8 cellular contexts compared by ENCODE assay signal in genomic region chr1:46244656-46245371, GRCh38. TPM values are rescaled to one million over a fixed set of nuclear protein-coding genes. Genes with fewer than 3 reads are reported as not detected.
DNase-seq lines count a peak whose midpoint lies in the region; ATAC-seq and TF ChIP-seq lines count a peak whose summit lies in the region.

No MANE protein-coding gene starts in this region.

- H3K9me2 ChIP-seq in SK-N-SH (no peaks in the 10 kb centered on the region), hepatocyte (replicated peaks; ENCODE audit: insufficient read depth) (no peaks in the 10 kb centered on the region)

- H3K4me3 ChIP-seq in SK-N-SH (ENCODE audit: low read depth in 2 of 2, low read length in 1 of 2) = no peak overlapping the region
- no peak overlapping the region for H3K4me3 ChIP-seq in Jurkat, Clone E6-1 (ENCODE audit: low read length)
- H3K4me3 ChIP-seq in hepatocyte = no peak overlapping the region

- no peaks in the 10 kb centered on the region for H3K27me3 Mint-ChIP-seq in nephron progenitor cell (ENCODE audit: low read depth, poor library complexity)

- no peak overlapping the region for H3K27ac ChIP-seq in SK-N-SH (ENCODE audit: low read depth in 2 of 2, low read length in 1 of 2)
- no peak overlapping the region for H3K27ac ChIP-seq in hepatocyte

- peak; percentile 17; the same call in 1 of the 2 replicates for TF ChIP-seq RAD21 in SK-N-SH (IDR thresholded peaks at IDR 0.05; ENCODE audit: low read length)

- no peak for TF ChIP-seq EP300 in SK-N-SH (IDR thresholded peaks at IDR 0.05; ENCODE audit: borderline replicate concordance in 1 of 2, low read depth in 1 of 2, low read length in 1 of 2)

- peaks cover under 1 to 5% of the 10 kb centered on the region in 2 experiments for H3K36me3 ChIP-seq in SK-N-SH (replicated peaks in 1 of 2; ENCODE audit: control insufficient read depth in 1 of 2, insufficient read depth in 2 of 2, low read length in 1 of 2)
- no peaks in the 10 kb centered on the region for H3K36me3 ChIP-seq in hepatocyte (replicated peaks; ENCODE audit: insufficient read depth, low read depth)

- peaks cover 20% of the 10 kb centered on the region for H3K79me2 ChIP-seq in SK-N-SH (ENCODE audit: insufficient read depth)
- peaks cover 13% of the 10 kb centered on the region for H3K79me2 ChIP-seq in hepatocyte

- H3K27me3 ChIP-seq in SK-N-SH (ENCODE audit: insufficient read depth) (no peaks in the 10 kb centered on the region), hepatocyte (no peaks in the 10 kb centered on the region)

- H3K4me2 ChIP-seq in SK-N-SH (no peak overlapping the region), hepatocyte (no peak overlapping the region)

- ATAC-seq in SK-N-SH treated with all-trans-retinoic acid at 6 μM for 48 hours = no peak
- no peak for ATAC-seq in HG03025 (IDR thresholded peaks at IDR 0.05; ENCODE audit: low FRiP score, unreplicated experiment)

- DNase-seq in SK-N-SH (peak; percentile 50), astrocyte of the hippocampus (ENCODE audit: low read depth, low spot score) (peak; percentile 25), nephron progenitor cell (no peak), hepatocyte (ENCODE audit: low spot score) (no peak)
- DNase-seq in Jurkat, Clone E6-1 (ENCODE audit: low read depth, low spot score) = peak; percentile 64
- no peak for DNase-seq in activated CD4-positive, CD25-positive, alpha-beta regulatory T cell (lab: John Stamatoyannopoulos, UW)

- peaks cover 28% of the 10 kb centered on the region for H3K4me1 Mint-ChIP-seq in nephron progenitor cell

- no peak overlapping the region for H3K4me3 Mint-ChIP-seq in nephron progenitor cell

- peaks cover 2% of the 10 kb centered on the region for H3K36me3 Mint-ChIP-seq in nephron progenitor cell (ENCODE audit: low read depth)

- peaks cover 8% of the 10 kb centered on the region for H3F3A ChIP-seq in SK-N-SH (replicated peaks; ENCODE audit: insufficient read depth)

- H4K20me1 ChIP-seq in SK-N-SH (ENCODE audit: insufficient read depth) (no peaks in the 10 kb centered on the region), hepatocyte (ENCODE audit: insufficient read depth, poor library complexity, severe bottlenecking) (no peaks in the 10 kb centered on the region)

- H3K27ac Mint-ChIP-seq in nephron progenitor cell = no peak overlapping the region

- H2AFZ ChIP-seq in SK-N-SH (ENCODE audit: low read depth) (peak overlapping the region; percentile 35; the same call in 1 of the 2 replicates), hepatocyte (no peak overlapping the region)

- H3K9me3 Mint-ChIP-seq in nephron progenitor cell = peaks cover 12% of the 10 kb centered on the region

- POLR2A ChIA-PET in SK-N-SH (lab: Yijun Ruan, JAX) = no interaction called here

- H3K9me3 ChIP-seq in SK-N-SH = no peaks in the 10 kb centered on the region
- no peaks in the 10 kb centered on the region for H3K9me3 ChIP-seq in hepatocyte (ENCODE audit: low read depth)

- TF ChIP-seq CTCF in SK-N-SH (IDR thresholded peaks at IDR 0.05) (peak; percentile 58), nephron progenitor cell (IDR thresholded peaks at IDR 0.05) (peak; percentile 18), hepatocyte (IDR thresholded peaks at IDR 0.05; ENCODE audit: poor library complexity) (no peak)

- CTCF ChIA-PET in SK-N-SH (lab: Yijun Ruan, JAX) = interaction anchor here (0.7 to 2.9 kb wide), 13 partner anchors 9 to 105 kb away, joined by 3 to 19 read pairs (median 4); partner anchors contain the start of gene NSUN4

- 30% methylated on average over 3 of the region's 3 CpGs for WGBS in SK-N-SH (ENCODE audit: low lambda C conversion rate)
- WGBS in hepatocyte (ENCODE audit: low lambda C conversion rate, missing lambda C conversion rate) = 76% methylated on average over 3 of the region's 3 CpGs

- H3K9ac ChIP-seq in SK-N-SH = no peak overlapping the region

- H3K4me1 ChIP-seq in SK-N-SH (ENCODE audit: control insufficient read depth in 1 of 2, insufficient read depth in 2 of 2, low read depth in 1 of 2, low read length in 1 of 2) = peaks cover 10 to 12% of the 10 kb centered on the region in 2 experiments; a peak in 2 of 4 replicates
- H3K4me1 ChIP-seq in hepatocyte (ENCODE audit: insufficient read depth) = peaks cover 10% of the 10 kb centered on the region

TF ChIP-seq in SK-N-SH, 30 proteins besides CTCF, POLR2A, EP300 and RAD21:
- TF ChIP-seq NFIC (IDR thresholded peaks at IDR 0.05; ENCODE audit: borderline replicate concordance) = no peak
- TF ChIP-seq RCOR1 (IDR thresholded peaks at IDR 0.05; ENCODE audit: low read length) = no peak
- no peak for TF ChIP-seq EZH2phosphoT487 (IDR thresholded peaks at IDR 0.05; ENCODE audit: borderline replicate concordance, low read depth)
- TF ChIP-seq FOXM1 (IDR thresholded peaks at IDR 0.05; ENCODE audit: low read depth) = no peak
- no peak for TF ChIP-seq TCF12 (IDR thresholded peaks at IDR 0.05)
- peak; percentile 23; the same call in 1 of the 2 replicates for TF ChIP-seq SMC3 (IDR thresholded peaks at IDR 0.05; ENCODE audit: low read depth, low read length)
- TF ChIP-seq RXRA (IDR thresholded peaks at IDR 0.05; ENCODE audit: borderline replicate concordance, low read depth) = no peak

TF ChIP-seq in SK-N-SH treated with all-trans-retinoic acid at 6 μM for 48 hours, 23 proteins besides CTCF, POLR2A, EP300 and RAD21:
- TF ChIP-seq SNAI2 (CRISPR knock-in tag; IDR thresholded peaks at IDR 0.05) (no peak), TOX (CRISPR knock-in tag; IDR thresholded peaks at IDR 0.05; ENCODE audit: borderline replicate concordance) (no peak), ARNTL (CRISPR knock-in tag; IDR thresholded peaks at IDR 0.05; ENCODE audit: borderline replicate concordance, low read depth) (no peak), TCF4 (CRISPR knock-in tag; IDR thresholded peaks at IDR 0.05; ENCODE audit: borderline replicate concordance) (no peak), ISL1 (CRISPR knock-in tag; IDR thresholded peaks at IDR 0.05) (no peak), ESRRG (CRISPR knock-in tag; IDR thresholded peaks at IDR 0.05) (no peak)

RNA-seq across cellular contexts. Expression of gene RAD54L, which starts 2.7 kb away (rescaled TPM):
- polyA plus RNA-seq in SK-N-SH (2012; rRNA removed) (11.5 and 13.4 TPM in 2 replicates), hepatocyte (4.2 and 4.9 TPM in 2 replicates)
- polyA plus RNA-seq in SK-N-SH (2012; cell fraction: cytosol; rRNA removed) = 5.6 and 8.1 TPM in 2 replicates
- 37.1 and 49.5 TPM in 2 replicates for polyA plus RNA-seq in SK-N-SH (2012; cell fraction: nucleus; rRNA removed)
- 101 TPM for polyA plus RNA-seq in Jurkat, Clone E6-1 (2012; ENCODE audit: insufficient read depth, insufficient read length)
- total RNA-seq in hepatocyte = 4.3 and 6.2 TPM in 2 replicates

RNA-seq across cellular contexts. Expression of gene LURAP1, which starts 41.7 kb away (rescaled TPM):
- polyA plus RNA-seq in SK-N-SH (2012; rRNA removed) (4.6 and 5.1 TPM in 2 replicates), hepatocyte (0.40 and 1.9 TPM in 2 replicates)
- polyA plus RNA-seq in SK-N-SH (2012; cell fraction: cytosol; rRNA removed) = 2.4 and 2.9 TPM in 2 replicates
- 7.8 and 9.1 TPM in 2 replicates for polyA plus RNA-seq in SK-N-SH (2012; cell fraction: nucleus; rRNA removed)
- not detected for polyA plus RNA-seq in Jurkat, Clone E6-1 (2012; ENCODE audit: insufficient read depth, insufficient read length)
- total RNA-seq in hepatocyte = 0.92 and 1.3 TPM in 2 replicates

RNA-seq across cellular contexts. Expression of gene POMGNT1, which starts 46.6 kb away (rescaled TPM):
- 165 and 198 TPM in 2 replicates for polyA plus RNA-seq in SK-N-SH (2012; rRNA removed)
- 92.0 and 140 TPM in 2 replicates for polyA plus RNA-seq in SK-N-SH (2012; cell fraction: cytosol; rRNA removed)
- polyA plus RNA-seq in SK-N-SH (2012; cell fraction: nucleus; rRNA removed) = 333 and 360 TPM in 2 replicates
- polyA plus RNA-seq in Jurkat, Clone E6-1 (2012; ENCODE audit: insufficient read depth, insufficient read length) = 89.5 TPM
- total RNA-seq in hepatocyte = 48.0 and 52.3 TPM in 2 replicates
- 60.4 and 70.8 TPM in 2 replicates for polyA plus RNA-seq in hepatocyte

RNA-seq across cellular contexts. Expression of gene LRRC41, which starts 58.6 kb away (rescaled TPM):
- polyA plus RNA-seq in SK-N-SH (2012; rRNA removed) (59.3 and 66.0 TPM in 2 replicates), hepatocyte (113 and 123 TPM in 2 replicates)
- polyA plus RNA-seq in SK-N-SH (2012; cell fraction: cytosol; rRNA removed) = 27.8 and 44.8 TPM in 2 replicates
- polyA plus RNA-seq in SK-N-SH (2012; cell fraction: nucleus; rRNA removed) = 79.7 and 99.7 TPM in 2 replicates
- polyA plus RNA-seq in Jurkat, Clone E6-1 (2012; ENCODE audit: insufficient read depth, insufficient read length) = 28.3 TPM
- 84.4 and 104 TPM in 2 replicates for total RNA-seq in hepatocyte

RNA-seq across cellular contexts. Expression of gene UQCRH, which starts 58.7 kb away (rescaled TPM):
- polyA plus RNA-seq in SK-N-SH (2012; rRNA removed) (971 and 1,411 TPM in 2 replicates), hepatocyte (269 and 287 TPM in 2 replicates)
- polyA plus RNA-seq in SK-N-SH (2012; cell fraction: cytosol; rRNA removed) = 1,815 and 2,051 TPM in 2 replicates
- polyA plus RNA-seq in SK-N-SH (2012; cell fraction: nucleus; rRNA removed) = 140 and 205 TPM in 2 replicates
- polyA plus RNA-seq in Jurkat, Clone E6-1 (2012; ENCODE audit: insufficient read depth, insufficient read length) = 682 TPM
- total RNA-seq in hepatocyte = 429 and 430 TPM in 2 replicates

Comparison
In these comparisons a context has a peak if more than half of its experiments do, and no peak if none do; other contexts are left out.
1. DNase-seq: peak in SK-N-SH (single experiment), Jurkat, Clone E6-1 (single experiment) and astrocyte of the hippocampus (single experiment); none in nephron progenitor cell (single experiment), hepatocyte (single experiment) and activated CD4-positive, CD25-positive, alpha-beta regulatory T cell (0 of 4).